In the genomic region with DNA sequence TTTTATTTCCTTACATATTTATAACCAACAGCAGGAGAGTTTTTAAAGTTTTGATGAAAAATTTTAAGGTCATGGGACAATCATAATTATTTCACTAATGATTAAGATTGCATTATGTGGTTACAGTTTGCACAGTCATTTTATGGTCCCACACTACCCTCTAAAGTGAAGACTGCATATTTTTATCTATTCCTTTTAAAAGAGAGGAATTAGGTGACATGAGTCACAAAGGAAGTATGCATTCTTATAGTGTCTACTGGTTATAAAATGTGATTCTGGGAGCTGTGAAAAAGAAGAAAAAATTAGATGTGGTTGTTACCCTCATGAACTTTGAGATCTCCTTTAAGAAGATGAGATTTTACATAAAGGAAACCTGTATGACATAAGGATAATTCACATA, we compare ENCODE assay signal across 23 cellular contexts.
DNase-seq lines count a peak whose midpoint lies in the region; ATAC-seq and TF ChIP-seq lines count a peak whose summit lies in the region.
"Had no signal": no experiment of that assay in that cellular context is flagged by ENCODE, and none has a peak within 500 bp of the region (broad histone marks: within the 10 kb centered on the region; RNA-seq: fewer than 3 reads in every experiment).

No MANE protein-coding gene starts in this region.

- H4K20me1 ChIP-seq in osteoblast (ENCODE audit: insufficient read depth, low read length) = no peaks in the 10 kb centered on the region

- no peaks in the 10 kb centered on the region for H3K9me3 Mint-ChIP-seq in CD4-positive, alpha-beta T cell

- no peak overlapping the region for H3K4me3 Mint-ChIP-seq in CD4-positive, alpha-beta T cell
- H3K4me3 Mint-ChIP-seq: T-helper 17 cell had no signal

- no peak overlapping the region for H3K27ac Mint-ChIP-seq in CD4-positive, alpha-beta T cell
- H3K27ac Mint-ChIP-seq: T-helper 17 cell had no signal

- no peaks in the 10 kb centered on the region for H3K27me3 ChIP-seq in osteoblast (ENCODE audit: insufficient read depth, low read length)
- H3K27me3 ChIP-seq in CD4-positive, alpha-beta T cell (ENCODE audit: control insufficient read depth, insufficient read depth, low read length) = no peaks in the 10 kb centered on the region
- H3K27me3 ChIP-seq: ascending aorta, gastrocnemius medialis, left lung, ovary had no signal

- no peak for TF ChIP-seq CTCF in osteoblast (IDR thresholded peaks at IDR 0.05; ENCODE audit: extremely low read depth, low read depth, low read length)
- TF ChIP-seq CTCF in CD4-positive, alpha-beta T cell (IDR thresholded peaks at IDR 0.05) = no peak

- H3K79me2 ChIP-seq in osteoblast (ENCODE audit: insufficient read depth, low read length) = no peaks in the 10 kb centered on the region

- intact Hi-C loops in CD4-positive, alpha-beta T cell (cut with DNase I, micrococcal nuclease) = no loop called here

- no peaks in the 10 kb centered on the region for H3K36me3 ChIP-seq in osteoblast (ENCODE audit: insufficient read depth, low read length)
- H3K36me3 ChIP-seq: ascending aorta, gastrocnemius medialis, left lung, ovary, WERI-Rb-1 had no signal

- no peaks in the 10 kb centered on the region for H3K27me3 Mint-ChIP-seq in CD4-positive, alpha-beta T cell

- no peaks in the 10 kb centered on the region for H3K4me1 Mint-ChIP-seq in CD4-positive, alpha-beta T cell (ENCODE audit: low read depth)
- H3K4me1 Mint-ChIP-seq: T-helper 17 cell had no signal

- no peak for ATAC-seq in GM18498 (IDR thresholded peaks at IDR 0.05; ENCODE audit: unreplicated experiment)
- no peak for ATAC-seq in CD4-positive, alpha-beta T cell (ENCODE audit: poor library complexity)
- ATAC-seq: gastrocnemius medialis, left lung, T-helper 17 cell had no signal

- no peak overlapping the region for H3K4me3 ChIP-seq in osteoblast (ENCODE audit: insufficient read depth, low read length)
- H3K4me3 ChIP-seq: ascending aorta, coronary artery, gastrocnemius medialis, left lung, ovary had no signal

- H3K4me2 ChIP-seq in osteoblast (ENCODE audit: insufficient read depth, low read length) = no peak overlapping the region

- no peak overlapping the region for H2AFZ ChIP-seq in osteoblast (ENCODE audit: low read length)

- no peaks in the 10 kb centered on the region for H3K36me3 Mint-ChIP-seq in CD4-positive, alpha-beta T cell (ENCODE audit: low read depth)

- H3K9me3 ChIP-seq in osteoblast (ENCODE audit: low read depth, low read length) = no peaks in the 10 kb centered on the region
- no peaks in the 10 kb centered on the region for H3K9me3 ChIP-seq in CD4-positive, alpha-beta T cell (ENCODE audit: control insufficient read depth, low read length)
- H3K9me3 ChIP-seq: ascending aorta, gastrocnemius medialis, left lung, ovary had no signal

- POLR2A ChIA-PET in CD4-positive, alpha-beta T cell (lab: Charles Lee) = no interaction called here

- H3K27ac ChIP-seq in osteoblast (ENCODE audit: low read depth, low read length) = no peak overlapping the region
- H3K27ac ChIP-seq in CD4-positive, alpha-beta T cell (ENCODE audit: low read depth, low read length) = no peak overlapping the region
- H3K27ac ChIP-seq: ascending aorta, coronary artery, gastrocnemius medialis, left lung, ovary, WERI-Rb-1 had no signal

- CTCF ChIA-PET in CD4-positive, alpha-beta T cell (lab: Charles Lee) = no interaction called here

- peaks cover 3% of the 10 kb centered on the region for H3K4me1 ChIP-seq in osteoblast (ENCODE audit: insufficient read depth, low read length)
- H3K4me1 ChIP-seq: gastrocnemius medialis, left lung had no signal

- DNase-seq in AG20443 (ENCODE audit: low spot score) (peak; percentile 21), HT1080 (ENCODE audit: low read depth) (peak; percentile 68), astrocyte of the hippocampus (ENCODE audit: low read depth, low spot score) (peak; percentile 51), osteoblast (ENCODE audit: insufficient read length, low spot score, missing footprints) (peak; percentile 66), NCI-H1092 (lab: John Stamatoyannopoulos, UW) (no peak), mucosa of gallbladder (ENCODE audit: low spot score) (no peak)
- no peak for DNase-seq in CD4-positive, alpha-beta T cell
- DNase-seq: activated CD4-positive, alpha-beta T cell treated with anti-CD3 and anti-CD28 coated beads, Interleukin-2, amount 50 U/mL, for 48 hours; activated naive CD4-positive, alpha-beta T cell treated with Interleukin-2 at 50 U/mL for 16 hours; activated T-cell treated with anti-CD3 and anti-CD28 coated beads for 4 hours; gastrocnemius medialis; GF-D8; left lung; NCI-H1694; NCI-H226; ovary; RPMI8226; stimulated activated CD4-positive, alpha-beta T cell treated with anti-CD3 and anti-CD28 coated beads, Interleukin-4, amount 100 ng/mL, for 4 hours; T-helper 17 cell; WERI-Rb-1 had no signal

Comparison
In these comparisons a context has a peak if more than half of its experiments do, and no peak if none do; other contexts are left out.
1. DNase-seq: peak in AG20443 (single experiment), HT1080 (single experiment), astrocyte of the hippocampus (single experiment) and osteoblast (single experiment); none in NCI-H1092 (single experiment), CD4-positive, alpha-beta T cell (0 of 10) and mucosa of gallbladder (single experiment).